In the genomic region with DNA sequence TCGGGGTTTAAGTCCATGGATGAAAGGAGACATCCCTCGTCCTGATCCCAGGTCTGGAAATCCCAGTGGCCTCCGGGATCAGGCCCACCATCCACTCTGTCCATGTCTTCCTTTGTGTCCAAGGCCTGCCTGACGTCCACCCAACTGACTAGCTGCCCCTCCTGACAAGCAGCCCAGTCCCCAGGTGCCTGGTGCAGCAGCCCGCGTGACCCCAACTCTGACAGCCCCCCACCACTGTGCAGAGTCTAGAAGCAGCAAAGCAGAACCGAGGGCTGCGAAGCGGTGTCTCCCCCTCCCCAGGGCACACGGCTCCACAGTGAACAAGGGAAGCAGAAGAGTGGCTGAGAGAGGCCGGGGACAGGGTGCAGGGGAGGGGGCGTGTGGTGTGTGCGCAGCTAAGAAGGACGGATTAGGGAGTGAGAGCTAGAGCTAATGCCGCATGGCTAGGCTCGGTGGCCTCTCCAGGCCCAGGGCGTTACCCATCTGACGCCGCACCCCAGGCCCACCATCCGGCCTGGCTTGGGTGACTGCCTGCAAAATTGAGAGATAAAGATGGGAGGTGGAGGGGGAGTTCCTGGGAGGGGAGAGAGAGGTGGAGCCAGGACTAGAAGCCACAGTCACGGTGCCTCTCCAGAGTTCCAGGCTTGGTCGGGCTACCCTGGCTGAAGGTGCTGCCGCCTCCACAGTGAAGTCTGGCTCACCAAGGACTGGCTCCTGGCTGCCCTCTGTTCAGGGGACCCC, we compare ENCODE assay signal across 16 cellular contexts. TPM values are rescaled to one million over a fixed set of nuclear protein-coding genes. Genes with fewer than 3 reads are reported as not detected.
"Had no signal": no experiment of that assay in that cellular context is flagged by ENCODE, and none has a peak within 500 bp of the region (broad histone marks: within the 10 kb centered on the region; RNA-seq: fewer than 3 reads in every experiment).

No MANE protein-coding gene starts in this region.

- H3K4me3 ChIP-seq: body of pancreas, ovary had no signal

- H3K36me3 Mint-ChIP-seq: activated naive CD4-positive, alpha-beta T cell treated with anti-CD3 and anti-CD28 coated beads, Interleukin-2, amount 10 ng/mL, durations not matched to agents 7 days and 5 days had no signal

- H3K27me3 Mint-ChIP-seq: activated naive CD4-positive, alpha-beta T cell treated with anti-CD3 and anti-CD28 coated beads, Interleukin-2, amount 10 ng/mL, durations not matched to agents 7 days and 5 days; central memory CD8-positive, alpha-beta T cell; naive thymus-derived CD8-positive, alpha-beta T cell had no signal

- FAIRE-seq: urothelium cell line had no signal

- H3K36me3 ChIP-seq: ovary had no signal

- H3K27ac Mint-ChIP-seq: activated CD8-positive, alpha-beta T cell treated with anti-CD3 and anti-CD28 coated beads, Interleukin-2, amount 10 ng/mL, durations not matched to agents 7 days and 5 days; activated naive CD4-positive, alpha-beta T cell treated with anti-CD3 and anti-CD28 coated beads, Interleukin-2, amount 10 ng/mL, durations not matched to agents 7 days and 5 days had no signal

- H3K4me3 Mint-ChIP-seq: activated CD8-positive, alpha-beta T cell treated with anti-CD3 and anti-CD28 coated beads, Interleukin-2, amount 10 ng/mL, durations not matched to agents 7 days and 5 days; activated naive CD4-positive, alpha-beta T cell treated with anti-CD3 and anti-CD28 coated beads, Interleukin-2, amount 10 ng/mL, durations not matched to agents 7 days and 5 days; central memory CD8-positive, alpha-beta T cell; naive thymus-derived CD8-positive, alpha-beta T cell had no signal

- H3K9me3 Mint-ChIP-seq: activated naive CD4-positive, alpha-beta T cell treated with anti-CD3 and anti-CD28 coated beads, Interleukin-2, amount 10 ng/mL, durations not matched to agents 7 days and 5 days; central memory CD8-positive, alpha-beta T cell; naive thymus-derived CD8-positive, alpha-beta T cell had no signal

- ATAC-seq: activated CD8-positive, alpha-beta T cell treated with anti-CD3 and anti-CD28 coated beads, Interleukin-2, amount 10 ng/mL, durations not matched to agents 7 days and 5 days; body of pancreas; left cardiac atrium; naive thymus-derived CD8-positive, alpha-beta T cell had no signal

- H3K9me3 ChIP-seq: body of pancreas, ovary had no signal

- DNase-seq: activated CD4-positive, alpha-beta T cell treated with anti-CD3 and anti-CD28 coated beads for 48 hours; activated CD8-positive, alpha-beta memory T cell treated with anti-CD3 and anti-CD28 coated beads, Interleukin-2, amount 50 U/mL, for 48 hours; activated CD8-positive, alpha-beta T cell treated with anti-CD3 and anti-CD28 coated beads, Interleukin-2, amount 10 ng/mL, durations not matched to agents 7 days and 5 days; activated naive CD4-positive, alpha-beta T cell treated with anti-CD3 and anti-CD28 coated beads, Interleukin-2, amount 10 ng/mL, durations not matched to agents 7 days and 5 days; body of pancreas; left cardiac atrium; naive thymus-derived CD8-positive, alpha-beta T cell; ovary; stimulated activated CD4-positive, alpha-beta T cell treated with anti-CD3 and anti-CD28 coated beads, Interleukin-15, amount 100 ng/mL, for 24 hours; stimulated activated CD4-positive, alpha-beta T cell treated with anti-CD3 and anti-CD28 coated beads, Interleukin-4, amount 100 ng/mL, for 4 hours had no signal

- H3K4me1 ChIP-seq: body of pancreas had no signal

- H3K27ac ChIP-seq: body of pancreas, ovary had no signal

- H3K27me3 ChIP-seq: body of pancreas, ovary had no signal

RNA-seq across cellular contexts. Expression of gene BAIAP2L2, which starts 16.6 kb away (rescaled TPM):
- total RNA-seq: skeletal muscle tissue had no signal
- polyA plus RNA-seq: naive thymus-derived CD8-positive, alpha-beta T cell had no signal

RNA-seq across cellular contexts. Expression of gene SLC16A8, which starts 43.1 kb away (rescaled TPM):
- total RNA-seq: activated CD8-positive, alpha-beta T cell treated with anti-CD3 and anti-CD28 coated beads, Interleukin-2, amount 10 ng/mL, durations not matched to agents 7 days and 5 days; body of pancreas; glomerular endothelial cell; mononuclear cell; naive thymus-derived CD8-positive, alpha-beta T cell; T-helper 2 cell treated with Interferon-gamma antibody and Interleukin-4, amounts not matched to agents 100 ng/mL and 5 ng/mL, for 36 hours had no signal
- polyA plus RNA-seq: naive thymus-derived CD8-positive, alpha-beta T cell had no signal
